16 cellular contexts compared by ENCODE assay signal in the genomic region with DNA sequence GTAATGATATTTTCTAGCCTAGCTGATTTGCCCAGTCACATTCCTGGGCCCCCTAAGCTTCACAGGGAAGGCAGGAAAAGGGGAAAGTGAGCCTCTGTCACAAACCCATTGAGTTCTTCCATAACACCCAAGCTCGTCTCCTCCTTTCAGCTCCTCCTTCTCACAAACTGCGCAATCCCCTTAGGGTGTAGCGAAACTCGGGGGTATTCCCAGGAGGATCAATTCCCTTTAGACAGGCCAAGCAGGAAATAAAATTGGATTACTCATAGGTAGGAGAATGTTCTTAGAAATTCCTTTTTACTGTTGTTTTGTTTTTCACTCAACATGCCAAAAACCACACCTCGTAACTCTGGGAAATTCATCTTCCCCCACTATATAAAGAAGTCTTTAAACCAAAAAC.
DNase-seq lines count a peak whose midpoint lies in the region; ATAC-seq, FAIRE-seq and TF ChIP-seq lines count a peak whose summit lies in the region.
"Had no signal": no experiment of that assay in that cellular context is flagged by ENCODE, and none has a peak within 500 bp of the region (broad histone marks: within the 10 kb centered on the region; RNA-seq: fewer than 3 reads in every experiment).

No MANE protein-coding gene starts in this region.

- H3K36me3 Mint-ChIP-seq in stimulated activated naive B cell treated with anti-CD40 and anti-IgM and Interleukin-4, amounts not matched to agents 10 μg/mL and 1 μg/mL and 100 μg/mL, for 72 hours: no peaks in the 10 kb centered on the region
- peaks cover 0 to 6% of the 10 kb centered on the region in 2 donors for H3K36me3 Mint-ChIP-seq in activated naive CD4-positive, alpha-beta T cell treated with anti-CD3 and anti-CD28 coated beads, Interleukin-2, amount 50 U/mL, for 72 hours

- CTCF ChIA-PET in RWPE1 (lab: Yijun Ruan, JAX): no interaction called here

- H3K27ac Mint-ChIP-seq in stimulated activated naive B cell treated with anti-CD40 and anti-IgM and Interleukin-4, amounts not matched to agents 10 μg/mL and 1 μg/mL and 100 μg/mL, for 72 hours: no peak overlapping the region
- H3K27ac Mint-ChIP-seq in activated naive CD4-positive, alpha-beta T cell treated with anti-CD3 and anti-CD28 coated beads, Interleukin-2, amount 50 U/mL, for 72 hours: no peak overlapping the region
- H3K27ac Mint-ChIP-seq: activated naive CD4-positive, alpha-beta T cell treated with anti-CD3 and anti-CD28 coated beads for 36 hours; CD4-positive, alpha-beta T cell had no signal

- peaks cover 0 to 3% of the 10 kb centered on the region in 2 donors for H3K4me1 Mint-ChIP-seq in stimulated activated naive B cell treated with anti-CD40 and anti-IgM and Interleukin-4, amounts not matched to agents 10 μg/mL and 1 μg/mL and 100 μg/mL, for 72 hours

- ATAC-seq in HG02840 (IDR thresholded peaks at IDR 0.05; ENCODE audit: low FRiP score, unreplicated experiment): no peak
- ATAC-seq in stimulated activated naive B cell treated with anti-CD40 and anti-IgM and Interleukin-4, amounts not matched to agents 10 μg/mL and 1 μg/mL and 100 μg/mL, for 72 hours (replicated peaks): no peak
- ATAC-seq in activated naive CD4-positive, alpha-beta T cell treated with anti-CD3 and anti-CD28 coated beads, Interleukin-2, amount 50 U/mL, for 72 hours: no peak

- FAIRE-seq in urothelium cell line (lab: Jason Lieb, UNC): no peak
- FAIRE-seq: frontal cortex, GM12878, pancreas, TTC549 had no signal

- no peak overlapping the region for H3K27ac ChIP-seq in RWPE1
- H3K27ac ChIP-seq: cardiac muscle cell had no signal

- peak; percentile 46 for DNase-seq in ELR (ENCODE audit: low read depth)
- peak; percentile 46 for DNase-seq in RWPE1 (ENCODE audit: low spot score)
- DNase-seq in fibroblast of gingiva (ENCODE audit: low read depth): peak; percentile 35
- peak; percentile 37 for DNase-seq in urothelium cell line (ENCODE audit: low spot score)
- no peak for DNase-seq in stimulated activated naive B cell treated with anti-CD40 and anti-IgM and Interleukin-4, amounts not matched to agents 10 μg/mL and 1 μg/mL and 100 μg/mL, for 72 hours
- DNase-seq in activated naive CD4-positive, alpha-beta T cell treated with anti-CD3 and anti-CD28 coated beads, Interleukin-2, amount 50 U/mL, for 72 hours (ENCODE audit: low spot score in 2 of 2): no peak
- DNase-seq: activated naive CD4-positive, alpha-beta T cell treated with anti-CD3 and anti-CD28 coated beads for 36 hours; CD4-positive, alpha-beta T cell; Karpas-422; NCI-H1694 treated with DMSO at 0.1 percent for 48 hours; pancreas had no signal

- peaks cover 0 to 1% of the 10 kb centered on the region in 2 donors for H3K9me3 Mint-ChIP-seq in stimulated activated naive B cell treated with anti-CD40 and anti-IgM and Interleukin-4, amounts not matched to agents 10 μg/mL and 1 μg/mL and 100 μg/mL, for 72 hours
- H3K9me3 Mint-ChIP-seq in activated naive CD4-positive, alpha-beta T cell treated with anti-CD3 and anti-CD28 coated beads, Interleukin-2, amount 50 U/mL, for 72 hours: peaks cover under 1 to 4% of the 10 kb centered on the region in 2 donors
- H3K9me3 Mint-ChIP-seq: CD4-positive, alpha-beta T cell had no signal

- H3K4me3 Mint-ChIP-seq in stimulated activated naive B cell treated with anti-CD40 and anti-IgM and Interleukin-4, amounts not matched to agents 10 μg/mL and 1 μg/mL and 100 μg/mL, for 72 hours: no peak overlapping the region
- H3K4me3 Mint-ChIP-seq: activated naive CD4-positive, alpha-beta T cell treated with anti-CD3 and anti-CD28 coated beads for 36 hours; CD4-positive, alpha-beta T cell had no signal

- POLR2A ChIA-PET in RWPE1 (lab: Yijun Ruan, JAX; ENCODE audit: low non-redundant PET): no interaction called here

- H3K27me3 Mint-ChIP-seq in stimulated activated naive B cell treated with anti-CD40 and anti-IgM and Interleukin-4, amounts not matched to agents 10 μg/mL and 1 μg/mL and 100 μg/mL, for 72 hours: peaks cover 0 to 3% of the 10 kb centered on the region in 2 donors

- no peak for TF ChIP-seq CTCF in RWPE1 (conservative IDR thresholded peaks at IDR 0.05; ENCODE audit: low read depth)

Comparison
In these comparisons a context has a peak if more than half of its experiments do, and no peak if none do; other contexts are left out.
1. DNase-seq: peak in ELR (single experiment), RWPE1 (single experiment), fibroblast of gingiva (single experiment) and urothelium cell line (single experiment); none in stimulated activated naive B cell treated with anti-CD40 and anti-IgM and Interleukin-4, amounts not matched to agents 10 μg/mL and 1 μg/mL and 100 μg/mL, for 72 hours (single experiment) and activated naive CD4-positive, alpha-beta T cell treated with anti-CD3 and anti-CD28 coated beads, Interleukin-2, amount 50 U/mL, for 72 hours (0 of 2).